Comparison of ENCODE assay signal across 8 cellular contexts in genomic region chr16:69384974-69385373, GRCh38.
DNase-seq lines count a peak whose midpoint lies in the region; ATAC-seq and TF ChIP-seq lines count a peak whose summit lies in the region.

No MANE protein-coding gene starts in this region.

- peak overlapping the region; percentile 89 for H3K9ac ChIP-seq in SK-N-MC (ENCODE audit: insufficient read length)

- H3K9me3 ChIP-seq in SK-N-MC (ENCODE audit: low read depth, low read length) = no peaks in the 10 kb centered on the region

- DNase-seq in GM12864 (ENCODE audit: low read depth) (no peak), SK-N-MC (ENCODE audit: low read depth, low spot score) (no peak), fibroblast of pulmonary artery (ENCODE audit: low read depth) (no peak), retinal pigment epithelial cell (ENCODE audit: low read depth) (no peak), NCI-H446 (lab: John Stamatoyannopoulos, UW) (no peak), germinal center (ENCODE audit: low spot score) (no peak)
- DNase-seq in activated CD8-positive, alpha-beta memory T cell treated with anti-CD3 and anti-CD28 coated beads, Interleukin-2, amount 50 U/mL, for 4 hours = no peak

- H3K36me3 ChIP-seq in SK-N-MC (ENCODE audit: insufficient read depth, low read length) = peaks cover 30% of the 10 kb centered on the region

- peak overlapping the region; percentile 89 for H3K4me3 ChIP-seq in GM12864 (ENCODE audit: low read depth, low read length)
- peak overlapping the region; percentile 83 for H3K4me3 ChIP-seq in SK-N-MC
- H3K4me3 ChIP-seq in fibroblast of pulmonary artery (replicated peaks; ENCODE audit: low read depth, low read length) = peak overlapping the region; percentile 90
- H3K4me3 ChIP-seq in retinal pigment epithelial cell (ENCODE audit: low read length) = peak overlapping the region; percentile 94

- TF ChIP-seq CTCF in GM12864 (IDR thresholded peaks at IDR 0.05; ENCODE audit: low read depth, low read length, missing control alignments) (no peak), fibroblast of pulmonary artery (IDR thresholded peaks at IDR 0.05; ENCODE audit: low read length, missing control alignments) (no peak), retinal pigment epithelial cell (conservative IDR thresholded peaks at IDR 0.05; ENCODE audit: low read depth, low read length) (no peak)

- no peak for ATAC-seq in HG03439 (IDR thresholded peaks at IDR 0.05; ENCODE audit: unreplicated experiment)

- H3K27ac ChIP-seq in SK-N-MC = peak overlapping the region; percentile 46; the same call in 1 of the 2 replicates
